30 cellular contexts compared by ENCODE assay signal in genomic region chr2:135183822-135184221, GRCh38.
"Had no signal": no experiment of that assay in that cellular context is flagged by ENCODE, and none has a peak within 500 bp of the region (broad histone marks: within the 10 kb centered on the region; RNA-seq: fewer than 3 reads in every experiment).

No MANE protein-coding gene starts in this region.

- DNase-seq: activated CD4-positive, alpha-beta T cell treated with anti-CD3 and anti-CD28 coated beads for 36 hours; activated CD4-positive, CD25-positive, alpha-beta regulatory T cell; activated CD8-positive, alpha-beta memory T cell treated with anti-CD3 and anti-CD28 coated beads, Interleukin-2, amount 10 ng/mL, durations not matched to agents 7 days and 5 days; activated CD8-positive, alpha-beta T cell treated with anti-CD3 and anti-CD28 coated beads, Interleukin-2, amount 10 ng/mL, durations not matched to agents 7 days and 5 days; activated naive CD4-positive, alpha-beta T cell; activated T-cell treated with anti-CD3 and anti-CD28 coated beads, Interleukin-2, amount 50 U/mL, for 48 hours; adrenal gland; brain microvascular endothelial cell; central memory CD4-positive, alpha-beta T cell; endodermal cell; left ventricle myocardium inferior; mucosa of descending colon; ovary; right lobe of liver; stimulated activated CD4-positive, alpha-beta T cell treated with anti-CD3 and anti-CD28 coated beads, Interleukin-2, amount 100 ng/mL, for 48 hours; stimulated activated naive CD8-positive, alpha-beta T cell treated with anti-CD3 and anti-CD28 coated beads, Interleukin-15, amount 100 ng/mL, for 72 hours; substantia nigra; T-cell; thyroid gland had no signal

- H3K36me3 ChIP-seq: adrenal gland, ascending aorta, brain microvascular endothelial cell, left ventricle myocardium inferior, ovary, right lobe of liver, thyroid gland had no signal

- H3K27ac ChIP-seq: adrenal gland, ascending aorta, brain microvascular endothelial cell, esophagus muscularis mucosa, left ventricle myocardium inferior, neutrophil, ovary, right lobe of liver, thyroid gland had no signal

- H3K4me3 Mint-ChIP-seq: activated CD4-positive, alpha-beta T cell treated with anti-CD3 and anti-CD28 coated beads for 36 hours; activated CD8-positive, alpha-beta memory T cell treated with anti-CD3 and anti-CD28 coated beads, Interleukin-2, amount 10 ng/mL, durations not matched to agents 7 days and 5 days; activated CD8-positive, alpha-beta T cell treated with anti-CD3 and anti-CD28 coated beads, Interleukin-2, amount 10 ng/mL, durations not matched to agents 7 days and 5 days; activated naive CD8-positive, alpha-beta T cell; endodermal cell; nephron; stimulated activated naive CD8-positive, alpha-beta T cell treated with anti-CD3 and anti-CD28 coated beads, Interleukin-15, amount 100 ng/mL, for 72 hours; T-cell; T-helper 2 cell treated with Interferon-gamma antibody and Interleukin-4, amounts not matched to agents 5 μg/mL and 100 μg/mL, for 36 hours had no signal

- H3K9me3 ChIP-seq: adrenal gland, esophagus muscularis mucosa, left ventricle myocardium inferior, mucosa of descending colon, neutrophil, ovary, right lobe of liver, thyroid gland had no signal

- H3K4me1 ChIP-seq: adrenal gland, ascending aorta, right lobe of liver, thyroid gland had no signal

- H3K27me3 Mint-ChIP-seq: activated CD4-positive, alpha-beta T cell treated with anti-CD3 and anti-CD28 coated beads for 36 hours; activated CD8-positive, alpha-beta memory T cell treated with anti-CD3 and anti-CD28 coated beads, Interleukin-2, amount 10 ng/mL, durations not matched to agents 7 days and 5 days; activated naive CD8-positive, alpha-beta T cell; progenitor cell of endocrine pancreas; stimulated activated naive CD8-positive, alpha-beta T cell treated with anti-CD3 and anti-CD28 coated beads, Interleukin-15, amount 100 ng/mL, for 72 hours; T-cell had no signal

- H3K4me3 ChIP-seq: adrenal gland, ascending aorta, esophagus muscularis mucosa, left ventricle myocardium inferior, lung, mucosa of descending colon, ovary, right lobe of liver, thyroid gland had no signal

- H3K4me1 Mint-ChIP-seq: activated CD4-positive, alpha-beta T cell treated with anti-CD3 and anti-CD28 coated beads for 36 hours; activated CD8-positive, alpha-beta memory T cell treated with anti-CD3 and anti-CD28 coated beads, Interleukin-2, amount 10 ng/mL, durations not matched to agents 7 days and 5 days; endodermal cell; nephron; stimulated activated naive CD8-positive, alpha-beta T cell treated with anti-CD3 and anti-CD28 coated beads, Interleukin-15, amount 100 ng/mL, for 72 hours; T-cell had no signal

- H3K27ac Mint-ChIP-seq: activated CD4-positive, alpha-beta T cell treated with anti-CD3 and anti-CD28 coated beads for 36 hours; activated CD8-positive, alpha-beta memory T cell treated with anti-CD3 and anti-CD28 coated beads, Interleukin-2, amount 10 ng/mL, durations not matched to agents 7 days and 5 days; activated CD8-positive, alpha-beta T cell treated with anti-CD3 and anti-CD28 coated beads, Interleukin-2, amount 10 ng/mL, durations not matched to agents 7 days and 5 days; activated naive CD8-positive, alpha-beta T cell; activated T-helper 2 cell treated with anti-CD3 and anti-CD28 coated beads, Interferon-gamma antibody, Interleukin-2, Interleukin-4, amounts not matched to agents 10 μg/mL and 5 μg/mL and 100 μg/mL, durations not matched to agents 14 hours and 24 hours and 36 hours; endodermal cell; nephron; progenitor cell of endocrine pancreas; T-cell; T-helper 2 cell treated with Interferon-gamma antibody and Interleukin-4, amounts not matched to agents 5 μg/mL and 100 μg/mL, for 36 hours had no signal

- FAIRE-seq: frontal cortex, islet of Langerhans had no signal

- ATAC-seq: activated CD4-positive, alpha-beta T cell treated with anti-CD3 and anti-CD28 coated beads for 36 hours; activated CD8-positive, alpha-beta memory T cell treated with anti-CD3 and anti-CD28 coated beads, Interleukin-2, amount 10 ng/mL, durations not matched to agents 7 days and 5 days; activated CD8-positive, alpha-beta T cell treated with anti-CD3 and anti-CD28 coated beads, Interleukin-2, amount 10 ng/mL, durations not matched to agents 7 days and 5 days; mucosa of descending colon; right lobe of liver; stimulated activated naive CD8-positive, alpha-beta T cell treated with anti-CD3 and anti-CD28 coated beads, Interleukin-15, amount 100 ng/mL, for 72 hours; T-cell had no signal

- H3K27me3 ChIP-seq: adrenal gland, ascending aorta, brain microvascular endothelial cell, esophagus muscularis mucosa, neutrophil, ovary, right lobe of liver, thyroid gland had no signal
